In the genomic region with DNA sequence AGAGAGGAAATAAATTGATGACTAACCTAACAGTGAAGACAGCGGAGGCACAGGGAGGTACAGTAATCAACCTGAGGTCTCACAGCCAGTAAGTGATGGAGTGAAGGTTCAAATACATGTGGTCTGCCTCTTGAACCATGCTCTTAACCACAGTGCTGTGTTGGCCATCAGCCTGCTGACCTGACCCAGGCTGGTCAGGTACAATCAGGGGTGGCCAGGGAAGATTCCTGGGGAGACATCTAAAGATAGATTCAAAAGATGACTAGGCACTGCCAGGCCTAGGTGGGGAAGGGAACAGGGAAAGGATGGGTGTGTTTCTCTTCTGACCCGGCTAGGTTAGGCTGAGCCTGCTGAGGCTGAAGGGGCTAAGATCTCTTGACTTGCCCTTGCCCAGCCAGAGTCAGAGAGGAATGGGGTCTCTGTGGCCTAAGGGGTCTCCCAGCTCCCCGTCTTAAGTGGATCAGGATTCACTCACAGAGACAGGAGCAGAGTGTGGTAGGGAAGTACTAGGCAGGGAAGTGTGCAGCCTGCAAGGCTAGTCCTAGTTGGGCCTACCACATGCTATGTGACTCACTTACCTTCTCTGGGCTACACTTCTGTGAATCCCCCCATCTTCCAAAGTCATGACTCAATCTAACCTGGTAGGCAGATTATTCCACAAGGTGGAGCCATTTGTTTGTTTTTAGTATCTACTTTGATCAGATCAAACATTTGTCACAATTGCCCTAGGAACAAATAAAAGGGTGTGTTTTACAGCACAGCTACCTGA, we compare ENCODE assay signal across 8 cellular contexts. TPM values are rescaled to one million over a fixed set of nuclear protein-coding genes. Genes with fewer than 3 reads are reported as not detected.
DNase-seq lines count a peak whose midpoint lies in the region; ATAC-seq, FAIRE-seq and TF ChIP-seq lines count a peak whose summit lies in the region.

No MANE protein-coding gene starts in this region.

- TF ChIP-seq RAD21 in A549 (conservative IDR thresholded peaks at IDR 0.05 in 1 of 2, IDR thresholded peaks at IDR 0.05 in 1 of 2): peak; percentile 62

- CTCF ChIA-PET in A549 (lab: Yijun Ruan, JAX): interaction anchor here (0.6 to 2.8 kb wide), 16 partner anchors 9 to 150 kb away, joined by 3 to 12 read pairs (median 3); no protein-coding TSS in a partner anchor

- FAIRE-seq in A549 (lab: Jason Lieb, UNC): no peak

- DNase-seq in A549 (ENCODE audit: low read depth in 1 of 2, low spot score in 1 of 2) (peak; percentile 62 to 67), GM03348 (ENCODE audit: low spot score) (peak; percentile 57), NCI-H1694 (lab: John Stamatoyannopoulos, UW) (peak; percentile 57), epithelial cell of esophagus (ENCODE audit: low read depth) (peak; percentile 78), neural progenitor cell (ENCODE audit: low spot score) (peak; percentile 35), mesenteric fat pad (ENCODE audit: low spot score) (no peak)
- DNase-seq in activated CD4-positive, alpha-beta T cell treated with anti-CD3 and anti-CD28 coated beads, Interleukin-2, amount 50 U/mL, for 4 hours: peak; percentile 31 to 35

- TF ChIP-seq POLR2A in A549 (IDR thresholded peaks at IDR 0.05; ENCODE audit: low read length): no peak

- TF ChIP-seq EP300 in A549 (IDR thresholded peaks at IDR 0.05): no peak

- H3K4me3 ChIP-seq in A549 (no peak overlapping the region), epithelial cell of esophagus (ENCODE audit: low read length) (no peak overlapping the region), neural progenitor cell (no peak overlapping the region)

- ATAC-seq in A549 (peak; percentile 77 to 86), GM21515 (IDR thresholded peaks at IDR 0.05; ENCODE audit: unreplicated experiment) (no peak)

- H3K9me3 Mint-ChIP-seq in neural progenitor cell: no peaks in the 10 kb centered on the region

- no peaks in the 10 kb centered on the region for H3K9me3 ChIP-seq in A549
- no peaks in the 10 kb centered on the region for H3K9me3 ChIP-seq in neural progenitor cell (ENCODE audit: low read depth)

- no peak overlapping the region for H3K4me2 ChIP-seq in A549
- H3K4me2 ChIP-seq in neural progenitor cell: no peak overlapping the region

- no peak overlapping the region for H2AFZ ChIP-seq in neural progenitor cell (replicated peaks)

- peaks cover 24% of the 10 kb centered on the region for H3K36me3 Mint-ChIP-seq in neural progenitor cell

- peak overlapping the region; percentile 43 for H3K27ac Mint-ChIP-seq in neural progenitor cell

- H3K4me3 Mint-ChIP-seq in neural progenitor cell: no peak overlapping the region

- H3F3A ChIP-seq in neural progenitor cell (ENCODE audit: low read depth): no peaks in the 10 kb centered on the region

- POLR2A ChIA-PET in A549 (lab: Yijun Ruan, JAX): no interaction called here

- H3K27me3 Mint-ChIP-seq in neural progenitor cell (ENCODE audit: insufficient read depth, low read depth): peaks cover 5% of the 10 kb centered on the region

- TF ChIP-seq CTCF in A549 (IDR thresholded peaks at IDR 0.05): peak; percentile 68
- TF ChIP-seq CTCF in epithelial cell of esophagus (IDR thresholded peaks at IDR 0.05; ENCODE audit: insufficient read depth, low read depth, low read length, missing control alignments): peak; percentile 63
- peak; percentile 43 for TF ChIP-seq CTCF in neural progenitor cell (IDR thresholded peaks at IDR 0.05)

- H3K36me3 ChIP-seq in neural progenitor cell: no peaks in the 10 kb centered on the region

- peaks cover 6% of the 10 kb centered on the region for H4K20me1 ChIP-seq in neural progenitor cell (ENCODE audit: low read depth)

- H3K79me2 ChIP-seq in neural progenitor cell (ENCODE audit: low read depth): no peaks in the 10 kb centered on the region

- H3K4me1 ChIP-seq in A549 (peaks cover 10% of the 10 kb centered on the region), neural progenitor cell (no peaks in the 10 kb centered on the region)

- 70% methylated on average over 3 of the region's 3 CpGs for WGBS in A549 (ENCODE audit: missing lambda C conversion rate)

- H3K9ac ChIP-seq in neural progenitor cell: no peak overlapping the region

- H3K4me1 Mint-ChIP-seq in neural progenitor cell: peaks cover 47% of the 10 kb centered on the region

- H3K27me3 ChIP-seq in neural progenitor cell: no peaks in the 10 kb centered on the region

- H3K27ac ChIP-seq in A549: peak overlapping the region in 1 of 2 experiments; percentile 51; a peak in 1 of 6 replicates
- H3K27ac ChIP-seq in neural progenitor cell: no peak overlapping the region

TF ChIP-seq in A549, 52 proteins besides CTCF, POLR2A, EP300 and RAD21:
- TF ChIP-seq FOSL2 (IDR thresholded peaks at IDR 0.05): no peak
- TF ChIP-seq FOSL2 (CRISPR knock-in tag; IDR thresholded peaks at IDR 0.05): peak; percentile 54
- no peak for TF ChIP-seq ZC3H11A (IDR thresholded peaks at IDR 0.05)
- TF ChIP-seq FOXS1 (CRISPR knock-in tag; IDR thresholded peaks at IDR 0.05): no peak
- no peak for TF ChIP-seq MYC (IDR thresholded peaks at IDR 0.05; ENCODE audit: borderline replicate concordance, low read length)
- no peak for TF ChIP-seq JUN (IDR thresholded peaks at IDR 0.05)
- no peak for TF ChIP-seq NPAS2 (CRISPR knock-in tag; IDR thresholded peaks at IDR 0.05; ENCODE audit: borderline replicate concordance)
- peak; percentile 54 for TF ChIP-seq SMC3 (IDR thresholded peaks at IDR 0.05)
TF ChIP-seq in A549: peak in this region for 2.

RNA-seq across cellular contexts. Expression of gene SREBF2, which starts 10.4 kb away (rescaled TPM):
- polyA plus RNA-seq in A549 (2011; rRNA removed): 19.4 and 29.3 TPM in 2 replicates
- 16.9 and 24.0 TPM in 2 replicates for polyA plus RNA-seq in A549 (2012; cell fraction: cytosol; rRNA removed)
- 64.6 and 68.4 TPM in 2 replicates for polyA plus RNA-seq in A549 (2012; cell fraction: nucleus; rRNA removed)
- 21.0 to 30.8 TPM (median 29.7 TPM) in 3 replicates for polyA plus RNA-seq in A549 (2017; fragmentation: RNase III; extraction: RNeasy Plus Mini Kit Qiagen cat#74134 plus additional on column Dnase treatment)
- 31.2 and 49.4 TPM in 2 replicates for polyA minus RNA-seq in A549 (2011; rRNA and poly(A)+ RNA removed)
- 64.0 and 145 TPM in 2 replicates for total RNA-seq in neural progenitor cell (ENCODE audit: low replicate concordance)
- 35.9 TPM for total RNA-seq in mesenteric fat pad

RNA-seq across cellular contexts. Expression of gene CCDC134, which starts 22.0 kb away (rescaled TPM):
- polyA plus RNA-seq in A549 (2011; rRNA removed) (2.5 and 3.6 TPM in 2 replicates), A549 (2017; fragmentation: RNase III; extraction: RNeasy Plus Mini Kit Qiagen cat#74134 plus additional on column Dnase treatment) (3.3 to 4.5 TPM (median 4.5 TPM) in 3 replicates)
- polyA plus RNA-seq in A549 (2012; cell fraction: cytosol; rRNA removed): 3.1 and 3.3 TPM in 2 replicates
- 3.5 and 4.4 TPM in 2 replicates for polyA plus RNA-seq in A549 (2012; cell fraction: nucleus; rRNA removed)
- polyA minus RNA-seq in A549 (2011; rRNA and poly(A)+ RNA removed): 13.4 and 15.0 TPM in 2 replicates
- total RNA-seq in neural progenitor cell (ENCODE audit: low replicate concordance) (8.8 and 19.7 TPM in 2 replicates), mesenteric fat pad (4.1 TPM)
